ENCODE assay signal across 14 cellular contexts in genomic region chr2:40095003-40095402, GRCh38.
DNase-seq lines count a peak whose midpoint lies in the region; ATAC-seq and TF ChIP-seq lines count a peak whose summit lies in the region.
"Had no signal": no experiment of that assay in that cellular context is flagged by ENCODE, and none has a peak within 500 bp of the region (broad histone marks: within the 10 kb centered on the region; RNA-seq: fewer than 3 reads in every experiment).

No MANE protein-coding gene starts in this region.

- H3K9ac ChIP-seq in PC-3 (ENCODE audit: low read length): no peak overlapping the region
- H3K9ac ChIP-seq: BLaER1 treated with 17β-estradiol and CSF1 and Interleukin-3, amounts not matched to agents 10 nM and 100 nM had no signal

- H3K27ac Mint-ChIP-seq in T-helper 2 cell treated with Interferon-gamma antibody and Interleukin-4, amounts not matched to agents 5 μg/mL and 100 μg/mL, for 36 hours: no peak overlapping the region
- H3K27ac Mint-ChIP-seq: activated T-helper 1 cell treated with anti-CD3 and anti-CD28 coated beads, Interleukin-12 subunit alpha, Interleukin-12 subunit beta, Interleukin-2, Interleukin-4 antibody, amounts not matched to agents 30 ng/mL and 10 ng/mL and 1 ng/mL, durations not matched to agents 14 hours and 24 hours and 36 hours; WTC11 had no signal

- no peaks in the 10 kb centered on the region for H3K79me2 ChIP-seq in PC-3 (ENCODE audit: low read length)

- CTCF ChIA-PET in PC-3 (lab: Charles Lee): no interaction called here

- no peak overlapping the region for H3K4me3 Mint-ChIP-seq in T-helper 2 cell treated with Interferon-gamma antibody and Interleukin-4, amounts not matched to agents 5 μg/mL and 100 μg/mL, for 36 hours
- H3K4me3 Mint-ChIP-seq: activated T-helper 1 cell treated with anti-CD3 and anti-CD28 coated beads, Interleukin-12 subunit alpha, Interleukin-12 subunit beta, Interleukin-2, Interleukin-4 antibody, amounts not matched to agents 30 ng/mL and 10 ng/mL and 1 ng/mL, durations not matched to agents 14 hours and 24 hours and 36 hours; WTC11 had no signal

- H3K9me3 Mint-ChIP-seq in T-helper 2 cell treated with Interferon-gamma antibody and Interleukin-4, amounts not matched to agents 5 μg/mL and 100 μg/mL, for 36 hours: no peaks in the 10 kb centered on the region
- H3K9me3 Mint-ChIP-seq: activated T-helper 1 cell treated with anti-CD3 and anti-CD28 coated beads, Interleukin-12 subunit alpha, Interleukin-12 subunit beta, Interleukin-2, Interleukin-4 antibody, amounts not matched to agents 30 ng/mL and 10 ng/mL and 1 ng/mL, durations not matched to agents 14 hours and 24 hours and 36 hours; WTC11 had no signal

- H3K4me3 ChIP-seq in right cardiac atrium (ENCODE audit: low read length): no peak overlapping the region
- H3K4me3 ChIP-seq in PC-3 (ENCODE audit: low read length): no peak overlapping the region
- no peak overlapping the region for H3K4me3 ChIP-seq in fibroblast of pulmonary artery (replicated peaks; ENCODE audit: low read depth, low read length)
- no peak overlapping the region for H3K4me3 ChIP-seq in aorta (ENCODE audit: low read length in 2 of 2)
- H3K4me3 ChIP-seq: BLaER1 treated with 17β-estradiol and CSF1 and Interleukin-3, amounts not matched to agents 10 nM and 100 nM; heart left ventricle; smooth muscle cell had no signal

- peak overlapping the region; percentile 32 for H3K4me2 ChIP-seq in PC-3 (ENCODE audit: low read length)
- H3K4me2 ChIP-seq: BLaER1 treated with 17β-estradiol and CSF1 and Interleukin-3, amounts not matched to agents 10 nM and 100 nM; smooth muscle cell had no signal

- H3F3A ChIP-seq in PC-3 (ENCODE audit: low read length, unreplicated experiment): peaks cover 9% of the 10 kb centered on the region

- H3K36me3 Mint-ChIP-seq in T-helper 2 cell treated with Interferon-gamma antibody and Interleukin-4, amounts not matched to agents 5 μg/mL and 100 μg/mL, for 36 hours (ENCODE audit: low read depth): peaks cover 2% of the 10 kb centered on the region
- H3K36me3 Mint-ChIP-seq: WTC11 had no signal

- H4K20me1 ChIP-seq in PC-3 (ENCODE audit: low read length): no peaks in the 10 kb centered on the region
- H4K20me1 ChIP-seq: BLaER1 treated with 17β-estradiol and CSF1 and Interleukin-3, amounts not matched to agents 10 nM and 100 nM had no signal

- peak; percentile 16 for ATAC-seq in Right ventricle myocardium superior (ENCODE audit: poor library complexity)
- no peak for ATAC-seq in right cardiac atrium
- ATAC-seq in PC-3: peak; percentile 36
- ATAC-seq in aorta (ENCODE audit: low FRiP score): peak; percentile 40
- no peak for ATAC-seq in HG02588 (IDR thresholded peaks at IDR 0.05; ENCODE audit: unreplicated experiment)
- ATAC-seq in HG03175 (IDR thresholded peaks at IDR 0.05; ENCODE audit: unreplicated experiment): no peak
- ATAC-seq: WTC11 had no signal

- H3K36me3 ChIP-seq in PC-3 (ENCODE audit: low read depth, low read length) (no peaks in the 10 kb centered on the region), aorta (ENCODE audit: control insufficient read depth in 1 of 2, insufficient read depth in 2 of 2, low read length in 1 of 2) (no peaks in the 10 kb centered on the region)
- H3K36me3 ChIP-seq: BLaER1 treated with 17β-estradiol and CSF1 and Interleukin-3, amounts not matched to agents 10 nM and 100 nM; heart left ventricle had no signal

- BruUV-seq in PC-3 (replicated peaks; lab: Mats Ljungman, UMichigan): no TSS peak

- H3K27ac ChIP-seq in right cardiac atrium (ENCODE audit: low read length) (no peak overlapping the region), PC-3 (ENCODE audit: low read length) (no peak overlapping the region), aorta (ENCODE audit: low read depth in 1 of 2, low read length in 2 of 2) (no peak overlapping the region)
- H3K27ac ChIP-seq: BLaER1 treated with 17β-estradiol and CSF1 and Interleukin-3, amounts not matched to agents 10 nM and 100 nM had no signal

- DNase-seq in Right ventricle myocardium superior (no peak), right cardiac atrium (no peak), PC-3 (peak; percentile 90), fibroblast of pulmonary artery (ENCODE audit: low read depth) (peak; percentile 77), aorta (no peak)
- no peak for DNase-seq in T-helper 2 cell treated with Interferon-gamma antibody and Interleukin-4, amounts not matched to agents 5 μg/mL and 100 μg/mL, for 36 hours (ENCODE audit: low spot score)
- DNase-seq: heart left ventricle, NCI-H1092 had no signal

- no peak for TF ChIP-seq CTCF in PC-3 (conservative IDR thresholded peaks at IDR 0.05; ENCODE audit: low read depth, low read length)
- TF ChIP-seq CTCF in fibroblast of pulmonary artery (IDR thresholded peaks at IDR 0.05; ENCODE audit: low read length, missing control alignments): no peak

- H3K9me2 ChIP-seq in PC-3 (replicated peaks; ENCODE audit: low read length): no peaks in the 10 kb centered on the region

- H3K4me1 ChIP-seq in right cardiac atrium (ENCODE audit: control insufficient read depth, insufficient read depth, low read length) (no peaks in the 10 kb centered on the region), PC-3 (ENCODE audit: insufficient read depth, low read length) (peaks cover 56% of the 10 kb centered on the region), aorta (ENCODE audit: control insufficient read depth in 1 of 2, insufficient read depth in 2 of 2, low read length in 2 of 2) (peaks cover 0 to 5% of the 10 kb centered on the region in 2 donors)

- no peaks in the 10 kb centered on the region for H3K27me3 ChIP-seq in right cardiac atrium (ENCODE audit: control insufficient read depth, insufficient read depth)
- no peaks in the 10 kb centered on the region for H3K27me3 ChIP-seq in PC-3 (ENCODE audit: low read length)
- no peaks in the 10 kb centered on the region for H3K27me3 ChIP-seq in aorta (ENCODE audit: control insufficient read depth in 1 of 2, insufficient read depth in 2 of 2, low read length in 1 of 2)
- H3K27me3 ChIP-seq: BLaER1 treated with 17β-estradiol and CSF1 and Interleukin-3, amounts not matched to agents 10 nM and 100 nM; heart left ventricle had no signal

- 0 out of 2 replicates have a peak overlapping the region, but pooled peaks have one; percentile 7 for H2AFZ ChIP-seq in PC-3 (ENCODE audit: low read length)

- peaks cover 10% of the 10 kb centered on the region for H3K4me1 Mint-ChIP-seq in T-helper 2 cell treated with Interferon-gamma antibody and Interleukin-4, amounts not matched to agents 5 μg/mL and 100 μg/mL, for 36 hours (ENCODE audit: low read depth)

- POLR2A ChIA-PET in PC-3 (lab: Charles Lee; ENCODE audit: unreplicated experiment): interaction anchor here (0.6 kb wide), 1 partner anchor 196 kb away, joined by 3 read pairs; no protein-coding TSS in a partner anchor

- intact Hi-C loops in Right ventricle myocardium superior (cut with DNase I): no loop called here
- intact Hi-C loops in right cardiac atrium (cut with DNase I): no loop called here
- intact Hi-C loops in PC-3 (cut with micrococcal nuclease): loop anchor here (5.0 to 10.0 kb wide), 3 partner anchors 103 to 250 kb away; no protein-coding TSS in a partner anchor
- intact Hi-C loops in aorta (cut with DNase I): no loop called here

- 21% methylated on average over 3 of the region's 3 CpGs for WGBS in right cardiac atrium
- WGBS in aorta, 2 donors: 5 to 9% methylated on average over 3 of the region's 3 CpGs

- H3K9me3 ChIP-seq in right cardiac atrium (ENCODE audit: control insufficient read depth, low read length) (no peaks in the 10 kb centered on the region), PC-3 (ENCODE audit: low read length) (no peaks in the 10 kb centered on the region), aorta (ENCODE audit: control insufficient read depth, low read length) (no peaks in the 10 kb centered on the region)
- H3K9me3 ChIP-seq: BLaER1 treated with 17β-estradiol and CSF1 and Interleukin-3, amounts not matched to agents 10 nM and 100 nM; heart left ventricle had no signal

- no peaks in the 10 kb centered on the region for H3K27me3 Mint-ChIP-seq in T-helper 2 cell treated with Interferon-gamma antibody and Interleukin-4, amounts not matched to agents 5 μg/mL and 100 μg/mL, for 36 hours (ENCODE audit: low read depth)

Comparison
In these comparisons a context has a peak if more than half of its experiments do, and no peak if none do; other contexts are left out.
1. ATAC-seq: peak in Right ventricle myocardium superior (single experiment), PC-3 (single experiment) and aorta (single experiment); none in right cardiac atrium (0 of 2), HG02588 (single experiment) and HG03175 (single experiment).
2. DNase-seq: peak in PC-3 (single experiment) and fibroblast of pulmonary artery (single experiment); none in Right ventricle myocardium superior (single experiment), right cardiac atrium (0 of 3), aorta (0 of 2) and T-helper 2 cell treated with Interferon-gamma antibody and Interleukin-4, amounts not matched to agents 5 μg/mL and 100 μg/mL, for 36 hours (single experiment).